1 cellular context compared by ENCODE assay signal in genomic region chr5:172901012-172901780, GRCh38.
TF ChIP-seq lines count a peak whose summit lies in the region.

No MANE protein-coding gene starts in this region.

TF ChIP-seq in IMR-90, 13 proteins besides CTCF, POLR2A, EP300 and RAD21 (continued from another document):
- TF ChIP-seq ELK1 (IDR thresholded peaks at IDR 0.05; ENCODE audit: borderline replicate concordance, low read depth, low read length) (no peak), USF2 (IDR thresholded peaks at IDR 0.05; ENCODE audit: low read depth, low read length) (no peak), BHLHE40 (IDR thresholded peaks at IDR 0.05; ENCODE audit: low read depth, low read length) (peak; percentile 45), MAFK (IDR thresholded peaks at IDR 0.05; ENCODE audit: low read depth, low read length) (no peak)
